In the genomic region with DNA sequence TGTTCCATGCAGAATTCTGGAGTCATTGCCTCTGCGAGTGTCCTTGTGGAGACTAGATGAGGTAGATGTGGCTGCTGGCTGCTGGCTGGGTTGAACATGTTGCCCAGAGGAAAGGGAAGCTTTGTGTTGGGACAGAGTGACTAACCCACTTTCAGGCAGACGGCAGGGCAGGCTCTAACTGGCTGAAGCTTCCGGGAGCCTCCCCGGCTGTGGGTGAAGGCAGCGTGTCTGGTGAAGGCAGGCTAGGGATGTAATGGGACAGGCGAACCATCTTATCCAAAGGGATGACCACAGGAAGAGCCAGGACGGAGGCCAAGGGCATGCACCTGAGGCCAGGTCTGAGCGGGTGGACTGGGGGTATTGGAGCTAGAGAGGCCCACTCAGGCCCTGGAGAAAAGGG, we compare ENCODE assay signal across 12 cellular contexts. TPM values are rescaled to one million over a fixed set of nuclear protein-coding genes. Genes with fewer than 3 reads are reported as not detected.
DNase-seq lines count a peak whose midpoint lies in the region; ATAC-seq, FAIRE-seq and TF ChIP-seq lines count a peak whose summit lies in the region.
"Had no signal": no experiment of that assay in that cellular context is flagged by ENCODE, and none has a peak within 500 bp of the region (broad histone marks: within the 10 kb centered on the region; RNA-seq: fewer than 3 reads in every experiment).

No MANE protein-coding gene starts in this region.

- intact Hi-C loops in CD4-positive, alpha-beta T cell (cut with DNase I, micrococcal nuclease): loop anchor here in 1 of 2 experiments (10.0 kb wide), 1 partner anchor 119 kb away; no protein-coding TSS in a partner anchor

- H3K4me1 ChIP-seq in astrocyte (ENCODE audit: insufficient read depth, low read length): peaks cover 22% of the 10 kb centered on the region

- no peak overlapping the region for H3K27ac ChIP-seq in CD4-positive, alpha-beta T cell (ENCODE audit: low read depth, low read length)
- H3K27ac ChIP-seq in astrocyte (ENCODE audit: low read depth, low read length) (no peak overlapping the region), WERI-Rb-1 (no peak overlapping the region)
- H3K27ac ChIP-seq: coronary artery, sigmoid colon had no signal

- H3K79me2 ChIP-seq in astrocyte (ENCODE audit: insufficient read depth, low read length): no peaks in the 10 kb centered on the region

- POLR2A ChIA-PET in CD4-positive, alpha-beta T cell (lab: Charles Lee): interaction anchor here (3.9 kb wide), 1 partner anchor 31 kb away, joined by 21 read pairs; a partner anchor contains a TSS

- H3K4me2 ChIP-seq in astrocyte (ENCODE audit: low read length): no peak overlapping the region

- DNase-seq in CD4-positive, alpha-beta T cell: no peak
- peak; percentile 91 for DNase-seq in NB4 (ENCODE audit: low read depth)
- no peak for DNase-seq in astrocyte (ENCODE audit: low read depth)
- peak; percentile 15 to 78 for DNase-seq in lung microvascular endothelial cell (ENCODE audit: low read depth in 2 of 2)
- no peak for DNase-seq in WERI-Rb-1
- no peak for DNase-seq in COLO668 (lab: John Stamatoyannopoulos, UW; ENCODE audit: unreplicated experiment)
- no peak for DNase-seq in amniotic stem cell (lab: John Stamatoyannopoulos, UW)
- DNase-seq: activated CD4-positive, alpha-beta T cell treated with anti-CD3 and anti-CD28 coated beads, Interleukin-2, amount 50 U/mL, for 48 hours; NCI-H774; sigmoid colon had no signal

- H3K36me3 ChIP-seq in astrocyte (ENCODE audit: insufficient read depth, low read length): peaks cover 15% of the 10 kb centered on the region
- H3K36me3 ChIP-seq in WERI-Rb-1: peaks cover 15% of the 10 kb centered on the region

- no peak overlapping the region for H3K4me3 ChIP-seq in NB4 (ENCODE audit: low read depth, low read length)
- H3K4me3 ChIP-seq in astrocyte (ENCODE audit: insufficient read depth, low read depth, low read length): no peak overlapping the region
- H3K4me3 ChIP-seq in WERI-Rb-1 (ENCODE audit: low read depth, low read length): no peak overlapping the region
- H3K4me3 ChIP-seq: coronary artery, sigmoid colon had no signal

- TF ChIP-seq POLR2A in NB4 (IDR thresholded peaks at IDR 0.05; ENCODE audit: extremely low read depth, insufficient read length): no peak

- H3K27me3 Mint-ChIP-seq in CD4-positive, alpha-beta T cell: no peaks in the 10 kb centered on the region
- H3K27me3 Mint-ChIP-seq in astrocyte (ENCODE audit: low read depth, unreplicated experiment): no peaks in the 10 kb centered on the region

- H3K9me3 ChIP-seq in CD4-positive, alpha-beta T cell (ENCODE audit: control insufficient read depth, low read length): no peaks in the 10 kb centered on the region
- no peaks in the 10 kb centered on the region for H3K9me3 ChIP-seq in astrocyte (ENCODE audit: insufficient read depth, low read depth, low read length)
- H3K9me3 ChIP-seq in WERI-Rb-1 (ENCODE audit: severe bottlenecking): no peaks in the 10 kb centered on the region
- H3K9me3 ChIP-seq: sigmoid colon had no signal

- peak overlapping the region; percentile 49 for H3K27ac Mint-ChIP-seq in CD4-positive, alpha-beta T cell
- peak overlapping the region; percentile 47 for H3K27ac Mint-ChIP-seq in astrocyte (ENCODE audit: unreplicated experiment)

- H3K9ac ChIP-seq in astrocyte (ENCODE audit: low read length): no peak overlapping the region

- H4K20me1 ChIP-seq in astrocyte (ENCODE audit: insufficient read depth, low read length): no peaks in the 10 kb centered on the region

- TF ChIP-seq CTCF in CD4-positive, alpha-beta T cell (IDR thresholded peaks at IDR 0.05): no peak
- TF ChIP-seq CTCF in NB4 (IDR thresholded peaks at IDR 0.05; ENCODE audit: low read depth, low read length): no peak
- no peak for TF ChIP-seq CTCF in astrocyte (IDR thresholded peaks at IDR 0.05; ENCODE audit: insufficient read depth, low read depth, low read length)
- no peak for TF ChIP-seq CTCF in WERI-Rb-1 (IDR thresholded peaks at IDR 0.05; ENCODE audit: low read depth, low read length)

- peaks cover 37% of the 10 kb centered on the region for H3K4me1 Mint-ChIP-seq in CD4-positive, alpha-beta T cell (ENCODE audit: low read depth)
- peaks cover 17% of the 10 kb centered on the region for H3K4me1 Mint-ChIP-seq in astrocyte (ENCODE audit: low read depth, unreplicated experiment)

- H2AFZ ChIP-seq in astrocyte (ENCODE audit: low read depth, low read length): peak overlapping the region; percentile 21

- peaks cover 29% of the 10 kb centered on the region for H3K36me3 Mint-ChIP-seq in CD4-positive, alpha-beta T cell (ENCODE audit: low read depth)
- peaks cover 10% of the 10 kb centered on the region for H3K36me3 Mint-ChIP-seq in astrocyte (ENCODE audit: low read depth, unreplicated experiment)

- H3K4me3 Mint-ChIP-seq in CD4-positive, alpha-beta T cell: no peak overlapping the region
- no peak overlapping the region for H3K4me3 Mint-ChIP-seq in astrocyte (ENCODE audit: unreplicated experiment)

- H3K27me3 ChIP-seq in CD4-positive, alpha-beta T cell (ENCODE audit: control insufficient read depth, insufficient read depth, low read length): no peaks in the 10 kb centered on the region
- H3K27me3 ChIP-seq in astrocyte (ENCODE audit: insufficient read depth, low read length) (peaks cover 2% of the 10 kb centered on the region), WERI-Rb-1 (ENCODE audit: insufficient read depth, low read depth, severe bottlenecking) (no peaks in the 10 kb centered on the region)

- CTCF ChIA-PET in CD4-positive, alpha-beta T cell (lab: Charles Lee): interaction anchor here (0.6 to 2.3 kb wide), 2 partner anchors 125 to 198 kb away, joined by 3 to 5 read pairs; no protein-coding TSS in a partner anchor

- no peaks in the 10 kb centered on the region for H3K9me3 Mint-ChIP-seq in CD4-positive, alpha-beta T cell
- H3K9me3 Mint-ChIP-seq in astrocyte (ENCODE audit: unreplicated experiment): no peaks in the 10 kb centered on the region

- FAIRE-seq in astrocyte (lab: Jason Lieb, UNC): no peak

- no peak for ATAC-seq in CD4-positive, alpha-beta T cell (ENCODE audit: poor library complexity)
- ATAC-seq in SK-N-SH treated with all-trans-retinoic acid at 6 μM for 48 hours: no peak

TF ChIP-seq in SK-N-SH treated with all-trans-retinoic acid at 6 μM for 48 hours, 23 proteins besides CTCF, POLR2A, EP300 and RAD21:
- TF ChIP-seq, protein P1, sequence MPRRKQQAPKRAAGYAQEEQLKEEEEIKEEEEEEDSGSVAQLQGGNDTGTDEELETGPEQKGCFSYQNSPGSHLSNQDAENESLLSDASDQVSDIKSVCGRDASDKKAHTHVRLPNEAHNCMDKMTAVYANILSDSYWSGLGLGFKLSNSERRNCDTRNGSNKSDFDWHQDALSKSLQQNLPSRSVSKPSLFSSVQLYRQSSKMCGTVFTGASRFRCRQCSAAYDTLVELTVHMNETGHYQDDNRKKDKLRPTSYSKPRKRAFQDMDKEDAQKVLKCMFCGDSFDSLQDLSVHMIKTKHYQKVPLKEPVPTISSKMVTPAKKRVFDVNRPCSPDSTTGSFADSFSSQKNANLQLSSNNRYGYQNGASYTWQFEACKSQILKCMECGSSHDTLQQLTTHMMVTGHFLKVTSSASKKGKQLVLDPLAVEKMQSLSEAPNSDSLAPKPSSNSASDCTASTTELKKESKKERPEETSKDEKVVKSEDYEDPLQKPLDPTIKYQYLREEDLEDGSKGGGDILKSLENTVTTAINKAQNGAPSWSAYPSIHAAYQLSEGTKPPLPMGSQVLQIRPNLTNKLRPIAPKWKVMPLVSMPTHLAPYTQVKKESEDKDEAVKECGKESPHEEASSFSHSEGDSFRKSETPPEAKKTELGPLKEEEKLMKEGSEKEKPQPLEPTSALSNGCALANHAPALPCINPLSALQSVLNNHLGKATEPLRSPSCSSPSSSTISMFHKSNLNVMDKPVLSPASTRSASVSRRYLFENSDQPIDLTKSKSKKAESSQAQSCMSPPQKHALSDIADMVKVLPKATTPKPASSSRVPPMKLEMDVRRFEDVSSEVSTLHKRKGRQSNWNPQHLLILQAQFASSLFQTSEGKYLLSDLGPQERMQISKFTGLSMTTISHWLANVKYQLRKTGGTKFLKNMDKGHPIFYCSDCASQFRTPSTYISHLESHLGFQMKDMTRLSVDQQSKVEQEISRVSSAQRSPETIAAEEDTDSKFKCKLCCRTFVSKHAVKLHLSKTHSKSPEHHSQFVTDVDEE (CRISPR knock-in tag; IDR thresholded peaks at IDR 0.05): no peak

RNA-seq across cellular contexts. Expression of a gene that starts 16.0 kb away (rescaled TPM):
- under 1 TPM; 0.81 to 0.96 TPM for total RNA-seq in CD4-positive, alpha-beta T cell
- total RNA-seq in astrocyte: 0.23 and 0.26 TPM in 2 replicates
- total RNA-seq in lung microvascular endothelial cell: under 0.01 TPM in 2 replicates

RNA-seq across cellular contexts. Expression of a gene that starts 30.5 kb away (rescaled TPM):
- total RNA-seq in CD4-positive, alpha-beta T cell: 10 to 100 TPM; 43.5 to 45.3 TPM
- total RNA-seq in astrocyte (26.2 and 29.2 TPM in 2 replicates), lung microvascular endothelial cell (2.4 and 4.8 TPM in 2 replicates)

RNA-seq across cellular contexts. Expression of a gene that starts 51.7 kb away (rescaled TPM):
- 10 to 100 TPM; 50.9 to 54.8 TPM for total RNA-seq in CD4-positive, alpha-beta T cell
- total RNA-seq in astrocyte: 67.7 and 69.3 TPM in 2 replicates
- total RNA-seq in lung microvascular endothelial cell: 16.8 and 28.0 TPM in 2 replicates

Comparison
In these comparisons a context has a peak if more than half of its experiments do, and no peak if none do; other contexts are left out.
1. DNase-seq: peak in NB4 (single experiment) and lung microvascular endothelial cell (2 of 2); none in CD4-positive, alpha-beta T cell (0 of 10), astrocyte (single experiment), WERI-Rb-1 (single experiment), COLO668 (single experiment) and amniotic stem cell (single experiment).